1 cellular context compared by ENCODE assay signal in the genomic region with DNA sequence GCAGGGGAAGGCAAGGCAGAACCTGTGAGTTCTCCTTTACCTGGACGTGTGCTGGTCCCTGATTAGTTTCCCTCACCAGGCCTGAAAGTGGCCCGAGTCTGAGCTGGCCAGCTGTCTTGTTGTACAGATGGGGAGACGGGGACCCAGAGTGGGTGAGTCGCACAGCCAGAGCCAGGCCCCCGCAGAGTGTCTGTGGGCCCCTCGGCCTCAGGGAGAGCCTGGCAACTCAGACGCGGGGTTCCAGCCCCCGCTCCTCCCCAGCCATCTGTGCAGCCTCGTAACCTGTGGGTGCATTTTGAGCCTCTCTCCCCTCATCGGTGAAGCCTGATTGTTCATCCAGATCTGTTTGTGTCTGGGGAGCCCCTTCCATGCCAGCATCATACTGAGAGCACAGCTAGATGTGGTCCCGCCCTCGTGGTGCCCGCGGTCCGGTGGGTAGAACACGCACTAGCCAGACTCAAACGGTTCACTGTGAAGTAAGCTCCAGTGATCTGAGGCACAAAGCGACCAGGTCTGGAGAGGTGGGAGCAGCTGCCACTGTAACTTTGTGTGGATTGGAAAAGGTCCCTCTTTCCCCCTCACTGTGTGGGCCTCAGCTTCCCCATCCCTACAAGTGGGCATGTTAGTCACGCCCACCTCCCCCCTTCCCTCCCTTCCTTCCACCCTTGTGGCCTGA.
TF ChIP-seq lines count a peak whose summit lies in the region.

No MANE protein-coding gene starts in this region.

TF ChIP-seq in H1, 55 proteins besides CTCF, POLR2A, EP300 and RAD21:
- TF ChIP-seq SUZ12 (IDR thresholded peaks at IDR 0.05; ENCODE audit: low read length) (no peak), BCL11A (IDR thresholded peaks at IDR 0.05; ENCODE audit: low read depth in 2 of 2, low read length in 2 of 2) (no peak), JUN (IDR thresholded peaks at IDR 0.05; ENCODE audit: low read depth, low read length) (no peak), CREB1 (IDR thresholded peaks at IDR 0.05) (no peak), CBX8 (IDR thresholded peaks at IDR 0.05; ENCODE audit: borderline replicate concordance, low read depth, low read length) (no peak), SAP30 (IDR thresholded peaks at IDR 0.05; ENCODE audit: insufficient read depth, insufficient replicate concordance, low read length) (no peak), KDM1A (IDR thresholded peaks at IDR 0.05; ENCODE audit: borderline replicate concordance, low read length) (no peak), BACH1 (IDR thresholded peaks at IDR 0.05; ENCODE audit: low read length) (no peak), SP4 (IDR thresholded peaks at IDR 0.05; ENCODE audit: low read length) (no peak)
- TF ChIP-seq, protein P1, sequence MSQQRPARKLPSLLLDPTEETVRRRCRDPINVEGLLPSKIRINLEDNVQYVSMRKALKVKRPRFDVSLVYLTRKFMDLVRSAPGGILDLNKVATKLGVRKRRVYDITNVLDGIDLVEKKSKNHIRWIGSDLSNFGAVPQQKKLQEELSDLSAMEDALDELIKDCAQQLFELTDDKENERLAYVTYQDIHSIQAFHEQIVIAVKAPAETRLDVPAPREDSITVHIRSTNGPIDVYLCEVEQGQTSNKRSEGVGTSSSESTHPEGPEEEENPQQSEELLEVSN (IDR thresholded peaks at IDR 0.05): no peak
